Comparison of ENCODE assay signal across 8 cellular contexts in genomic region chr10:13613519-13613918, GRCh38. TPM values are rescaled to one million over a fixed set of nuclear protein-coding genes. Genes with fewer than 3 reads are reported as not detected.
DNase-seq lines count a peak whose midpoint lies in the region; ATAC-seq and TF ChIP-seq lines count a peak whose summit lies in the region.

No MANE protein-coding gene starts in this region.

- peaks cover 16 to 99% (median 87%) of the 10 kb centered on the region in 4 donors for H3K36me3 ChIP-seq in stomach

- H3K27me3 ChIP-seq in stomach: no peaks in the 10 kb centered on the region

- no peak for ATAC-seq in GM21423 (IDR thresholded peaks at IDR 0.05; ENCODE audit: unreplicated experiment)

- H3K27ac ChIP-seq in 22Rv1 (no peak overlapping the region), stomach (no peak overlapping the region)

- TF ChIP-seq CTCF in 22Rv1 (IDR thresholded peaks at IDR 0.05) (peak; percentile 17; the same call in 1 of the 2 replicates), WI38 (IDR thresholded peaks at IDR 0.05; ENCODE audit: low read depth, low read length) (peak; percentile 27; the same call in 1 of the 2 replicates), stomach (IDR thresholded peaks at IDR 0.05) (no peak)

- H3K4me3 ChIP-seq in WI38 (ENCODE audit: low read depth, low read length) (no peak overlapping the region), stomach (no peak overlapping the region)

- H3K4me1 ChIP-seq in stomach: peaks cover 0 to 18% (median 0%) of the 10 kb centered on the region in 4 donors

- DNase-seq in H4 (ENCODE audit: low spot score): peak; percentile 7
- peak; percentile 26 for DNase-seq in iPS-NIHi7 (ENCODE audit: extremely low spot score)
- no peak for DNase-seq in stomach
- no peak for DNase-seq in T-helper 2 cell
- DNase-seq in T-helper 1 cell: no peak

- H3K9me3 ChIP-seq in stomach: no peaks in the 10 kb centered on the region

- TF ChIP-seq POLR2A in stomach (IDR thresholded peaks at IDR 0.05): no peak

- TF ChIP-seq EP300 in stomach (IDR thresholded peaks at IDR 0.05): no peak

- intact Hi-C loops in stomach (cut with DNase I; ENCODE audit: low total_unique reads): no loop called here

- 32 to 48% (median 45%) methylated on average over 5 of the region's 5 CpGs for WGBS in stomach, 5 donors

RNA-seq across cellular contexts. Expression of gene PRPF18, which starts 26.8 kb away (rescaled TPM):
- total RNA-seq in H4 (2014; rRNA removed; shearing (Covaris generic)): 15.1 and 18.1 TPM in 2 replicates
- total RNA-seq in stomach: 10 to 100 TPM; 15.6 to 51.8 (median 31.9) TPM
- polyA plus RNA-seq in stomach: 10 to 100 TPM in 2 of 3 donors, 1 to 10 TPM in 1; 9.8 to 26.0 (median 17.5) TPM

Comparison
In these comparisons a context has a peak if more than half of its experiments do, and no peak if none do; other contexts are left out.
1. CTCF ChIP-seq: peak in 22Rv1 (single experiment) and WI38 (single experiment); none in stomach (0 of 7).
2. DNase-seq: peak in H4 (single experiment) and iPS-NIHi7 (single experiment); none in stomach (single experiment), T-helper 2 cell (0 of 5) and T-helper 1 cell (0 of 5).